In the genomic region with DNA sequence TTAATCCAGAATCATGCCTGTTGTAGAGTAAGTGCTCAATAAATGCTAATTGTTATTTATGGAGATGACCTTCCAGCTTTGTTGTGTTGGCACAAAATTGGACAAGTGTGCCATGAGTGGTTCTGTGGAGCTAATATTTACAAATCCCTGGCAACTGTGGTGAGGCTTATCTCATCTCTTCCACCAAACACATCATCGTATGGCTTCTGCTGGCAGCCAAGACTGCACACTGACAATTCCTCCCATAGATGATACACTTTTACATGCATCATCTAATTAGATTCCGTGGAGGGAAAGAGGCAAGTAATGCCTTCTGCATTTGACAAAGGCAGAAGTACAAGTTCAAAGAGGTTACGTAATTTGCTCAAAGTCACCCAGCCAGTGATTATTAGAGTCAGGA, we compare ENCODE assay signal across 23 cellular contexts.
"Had no signal": no experiment of that assay in that cellular context is flagged by ENCODE, and none has a peak within 500 bp of the region (broad histone marks: within the 10 kb centered on the region; RNA-seq: fewer than 3 reads in every experiment).

No MANE protein-coding gene starts in this region.

- H3K27ac Mint-ChIP-seq: activated CD8-positive, alpha-beta T cell treated with anti-CD3 and anti-CD28 coated beads, Interleukin-2, amount 10 ng/mL, durations not matched to agents 7 days and 5 days; activated naive CD8-positive, alpha-beta T cell treated with anti-CD3 and anti-CD28 coated beads, Interleukin-2, amount 10 ng/mL, durations not matched to agents 7 days and 5 days; T-helper 17 cell; WTC11 had no signal

- H3K9me3 Mint-ChIP-seq: activated naive CD8-positive, alpha-beta T cell treated with anti-CD3 and anti-CD28 coated beads, Interleukin-2, amount 10 ng/mL, durations not matched to agents 7 days and 5 days; WTC11 had no signal

- DNase-seq: activated CD4-positive, alpha-beta T cell treated with anti-CD3 and anti-CD28 coated beads for 48 hours; activated CD4-positive, alpha-beta T cell treated with anti-CD3 and anti-CD28 coated beads, Interleukin-2, amount 50 U/mL, for 4 hours; activated CD4-positive, CD25-positive, alpha-beta regulatory T cell treated with anti-CD3 and anti-CD28 coated beads, Interleukin-2, amount 50 U/mL, for 72 hours; activated CD8-positive, alpha-beta memory T cell treated with anti-CD3 and anti-CD28 coated beads, Interleukin-2, amount 50 U/mL, for 48 hours; activated CD8-positive, alpha-beta T cell treated with anti-CD3 and anti-CD28 coated beads, Interleukin-2, amount 10 ng/mL, durations not matched to agents 7 days and 5 days; activated naive CD4-positive, alpha-beta T cell treated with anti-CD3 and anti-CD28 coated beads, Interleukin-2, amount 50 U/mL, for 16 hours; activated naive CD8-positive, alpha-beta T cell treated with anti-CD3 and anti-CD28 coated beads, Interleukin-2, amount 10 ng/mL, durations not matched to agents 7 days and 5 days; activated T-cell treated with anti-CD3 and anti-CD28 coated beads, Interleukin-2, amount 50 U/mL, for 1 hour; adrenal gland; caudate nucleus; colonic mucosa; Kasumi-1; NCI-H1092 treated with DMSO at 0.1 percent for 48 hours; NCI-H1417 treated with DMSO at 0.1 percent for 48 hours; NCI-H187; NCI-H2107; NCI-H510A treated with DMSO at 0.1 percent for 48 hours; NCI-H69; PC-9; SIG-M5; T-helper 17 cell; T-helper 9 cell had no signal

- H3K36me3 Mint-ChIP-seq: activated naive CD8-positive, alpha-beta T cell treated with anti-CD3 and anti-CD28 coated beads, Interleukin-2, amount 10 ng/mL, durations not matched to agents 7 days and 5 days; WTC11 had no signal

- H3K4me1 Mint-ChIP-seq: activated naive CD8-positive, alpha-beta T cell treated with anti-CD3 and anti-CD28 coated beads, Interleukin-2, amount 10 ng/mL, durations not matched to agents 7 days and 5 days; T-helper 17 cell had no signal

- H3K27me3 Mint-ChIP-seq: activated naive CD8-positive, alpha-beta T cell treated with anti-CD3 and anti-CD28 coated beads, Interleukin-2, amount 10 ng/mL, durations not matched to agents 7 days and 5 days; T-helper 17 cell had no signal

- ATAC-seq: activated CD8-positive, alpha-beta T cell treated with anti-CD3 and anti-CD28 coated beads, Interleukin-2, amount 10 ng/mL, durations not matched to agents 7 days and 5 days; T-helper 17 cell; WTC11 had no signal

- H3K4me3 Mint-ChIP-seq: activated CD8-positive, alpha-beta T cell treated with anti-CD3 and anti-CD28 coated beads, Interleukin-2, amount 10 ng/mL, durations not matched to agents 7 days and 5 days; activated naive CD8-positive, alpha-beta T cell treated with anti-CD3 and anti-CD28 coated beads, Interleukin-2, amount 10 ng/mL, durations not matched to agents 7 days and 5 days; T-helper 17 cell; WTC11 had no signal
